ENCODE assay signal across 19 cellular contexts in the genomic region with DNA sequence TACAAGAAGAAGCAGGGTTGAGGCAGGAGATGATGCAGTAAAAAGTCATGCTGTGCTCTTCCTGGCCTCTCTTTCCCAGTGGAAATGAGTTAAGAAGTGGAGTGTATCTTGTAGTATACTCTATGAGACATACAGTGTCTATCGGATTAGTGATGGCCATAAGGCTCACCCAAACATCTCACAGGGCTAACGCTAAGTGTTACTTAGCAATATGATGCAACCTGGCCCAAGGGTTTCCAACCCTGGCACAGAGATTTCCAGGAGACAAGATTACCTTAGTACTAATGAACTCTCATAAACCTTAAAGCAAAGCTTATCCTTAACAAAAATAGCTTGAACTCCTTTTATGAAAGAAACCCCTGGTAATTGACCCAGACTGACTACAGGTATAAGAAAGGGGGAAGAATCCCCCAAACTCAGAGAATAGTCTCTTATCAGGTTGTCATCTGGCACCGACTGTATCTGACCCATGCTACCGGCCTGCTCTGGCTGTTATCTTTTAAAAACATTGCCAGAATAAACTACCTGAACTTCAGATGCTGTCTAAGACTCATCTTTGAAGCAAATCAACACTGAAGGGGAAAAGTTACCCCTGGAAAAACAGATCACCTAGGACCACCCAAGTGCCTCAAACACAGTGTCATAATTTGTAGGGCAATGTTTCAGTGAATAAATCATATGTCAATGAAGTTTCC.
DNase-seq lines count a peak whose midpoint lies in the region; ATAC-seq, FAIRE-seq and TF ChIP-seq lines count a peak whose summit lies in the region.
"Had no signal": no experiment of that assay in that cellular context is flagged by ENCODE, and none has a peak within 500 bp of the region (broad histone marks: within the 10 kb centered on the region; RNA-seq: fewer than 3 reads in every experiment).

No MANE protein-coding gene starts in this region.

- H4K20me1 ChIP-seq in GM23338 (replicated peaks; ENCODE audit: insufficient read depth) = no peaks in the 10 kb centered on the region

- H3K36me3 ChIP-seq in GM23338 (ENCODE audit: insufficient read depth) = no peaks in the 10 kb centered on the region
- no peaks in the 10 kb centered on the region for H3K36me3 ChIP-seq in WERI-Rb-1

- H3K79me2 ChIP-seq in GM23338 (replicated peaks; ENCODE audit: insufficient read depth) = no peaks in the 10 kb centered on the region

- no peak for FAIRE-seq in frontal cortex (lab: Jason Lieb, UNC)
- FAIRE-seq: D721Med, GM12878 had no signal

- H3K4me3 Mint-ChIP-seq in GM23338 (no peak overlapping the region), glutamatergic neuron (ENCODE audit: unreplicated experiment) (peak overlapping the region; percentile 22)
- H3K4me3 Mint-ChIP-seq: CD4-positive, alpha-beta memory T cell had no signal

- H3K27ac ChIP-seq in GM23338 (ENCODE audit: low read depth) = no peak overlapping the region
- peak overlapping the region; percentile 9; the same call in 1 of the 2 replicates for H3K27ac ChIP-seq in WERI-Rb-1

- H3K4me3 ChIP-seq in GM23338 (no peak overlapping the region), WERI-Rb-1 (ENCODE audit: low read depth, low read length) (no peak overlapping the region)
- H3K4me3 ChIP-seq: GM12878 had no signal

- TF ChIP-seq CTCF in GM23338 (conservative IDR thresholded peaks at IDR 0.05; ENCODE audit: low read depth in 2 of 2) (no peak), WERI-Rb-1 (IDR thresholded peaks at IDR 0.05; ENCODE audit: low read depth, low read length) (no peak), glutamatergic neuron (IDR thresholded peaks at IDR 0.05; ENCODE audit: partially characterized antibody, unreplicated experiment) (no peak)

- 0 out of 2 replicates have a peak overlapping the region, but pooled peaks have one; percentile 43 for H3K27ac Mint-ChIP-seq in GM23338
- H3K27ac Mint-ChIP-seq in glutamatergic neuron (ENCODE audit: unreplicated experiment) = no peak overlapping the region
- H3K27ac Mint-ChIP-seq: CD4-positive, alpha-beta memory T cell had no signal

- ATAC-seq in GM23338 = no peak
- ATAC-seq in activated CD4-positive, CD25-positive, alpha-beta regulatory T cell treated with anti-CD3 and anti-CD28 coated beads, Interleukin-2, amount 50 U/mL, for 24 hours = no peak
- ATAC-seq: GM12878, HCT116 had no signal

- peak overlapping the region; percentile 80 for H2AFZ ChIP-seq in GM23338

- DNase-seq in GM23338 (ENCODE audit: low spot score) = no peak
- DNase-seq in NCI-H82 (lab: John Stamatoyannopoulos, UW) = peak; percentile 81
- DNase-seq in WERI-Rb-1 = peak; percentile 35
- no peak for DNase-seq in glutamatergic neuron
- DNase-seq in frontal cortex (ENCODE audit: low spot score in 2 of 2) = no peak
- no peak for DNase-seq in NCI-H187 (lab: John Stamatoyannopoulos, UW)
- DNase-seq in dedifferentiated amniotic fluid mesenchymal stem cell (ENCODE audit: extremely low spot score) = no peak
- DNase-seq: C1 segment of cervical spinal cord; CD4-positive, alpha-beta memory T cell; COR-L47; DMS79; EL; GDM1; GOT3; H7 had no signal

- H3K27me3 Mint-ChIP-seq in GM23338 (ENCODE audit: insufficient read depth, low read depth, poor library complexity) (no peaks in the 10 kb centered on the region), glutamatergic neuron (ENCODE audit: unreplicated experiment) (no peaks in the 10 kb centered on the region)
- H3K27me3 Mint-ChIP-seq: CD4-positive, alpha-beta memory T cell had no signal

- H3K36me3 Mint-ChIP-seq in GM23338 (ENCODE audit: low read depth) = no peaks in the 10 kb centered on the region
- H3K36me3 Mint-ChIP-seq in glutamatergic neuron (ENCODE audit: unreplicated experiment) = no peaks in the 10 kb centered on the region
- H3K36me3 Mint-ChIP-seq: CD4-positive, alpha-beta memory T cell had no signal

- H3K9me3 ChIP-seq in WERI-Rb-1 (ENCODE audit: severe bottlenecking) = no peaks in the 10 kb centered on the region

- no peaks in the 10 kb centered on the region for H3F3A ChIP-seq in GM23338 (replicated peaks; ENCODE audit: low read depth)

- H3K4me1 Mint-ChIP-seq in GM23338 (no peaks in the 10 kb centered on the region), glutamatergic neuron (ENCODE audit: low read depth, unreplicated experiment) (peaks cover 9% of the 10 kb centered on the region)
- H3K4me1 Mint-ChIP-seq: CD4-positive, alpha-beta memory T cell had no signal

- H3K27me3 ChIP-seq in GM23338 (ENCODE audit: insufficient read depth) (no peaks in the 10 kb centered on the region), WERI-Rb-1 (ENCODE audit: insufficient read depth, low read depth, severe bottlenecking) (no peaks in the 10 kb centered on the region)

- H3K9me2 ChIP-seq in GM23338 (ENCODE audit: insufficient read depth) = no peaks in the 10 kb centered on the region; the same call in 1 of the 2 replicates

- H3K9me3 Mint-ChIP-seq in GM23338 = no peaks in the 10 kb centered on the region
- no peaks in the 10 kb centered on the region for H3K9me3 Mint-ChIP-seq in glutamatergic neuron (ENCODE audit: unreplicated experiment)

- no peak overlapping the region for H3K4me2 ChIP-seq in GM23338

- H3K4me1 ChIP-seq in GM23338 (ENCODE audit: insufficient read depth) = no peaks in the 10 kb centered on the region

TF ChIP-seq in GM23338, 12 proteins besides CTCF, POLR2A, EP300 and RAD21:
- TF ChIP-seq EZH2phosphoT487 (IDR thresholded peaks at IDR 0.05; ENCODE audit: unreplicated experiment) = no peak
- TF ChIP-seq CREB1 (CRISPR knock-in tag; IDR thresholded peaks at IDR 0.05; ENCODE audit: low read depth) = no peak
- TF ChIP-seq POLR2AphosphoS5 (IDR thresholded peaks at IDR 0.05; ENCODE audit: low read depth) = no peak

Comparison
In these comparisons a context has a peak if more than half of its experiments do, and no peak if none do; other contexts are left out.
1. DNase-seq: peak in NCI-H82 (single experiment) and WERI-Rb-1 (single experiment); none in GM23338 (single experiment), glutamatergic neuron (single experiment), frontal cortex (0 of 2), NCI-H187 (0 of 2) and dedifferentiated amniotic fluid mesenchymal stem cell (single experiment).